31 cellular contexts compared by ENCODE assay signal in genomic region chr16:83330251-83330650, GRCh38.
"Had no signal": no experiment of that assay in that cellular context is flagged by ENCODE, and none has a peak within 500 bp of the region (broad histone marks: within the 10 kb centered on the region; RNA-seq: fewer than 3 reads in every experiment).

No MANE protein-coding gene starts in this region.

- H3K27ac ChIP-seq: breast epithelium, gastrocnemius medialis, hepatocyte, left ventricle myocardium inferior, ovary, prostate gland, suprapubic skin, tibial artery had no signal

- H3K9me3 Mint-ChIP-seq: activated CD4-positive, alpha-beta T cell treated with anti-CD3 and anti-CD28 coated beads, Interleukin-2, amount 10 ng/mL, durations not matched to agents 7 days and 5 days; activated CD8-positive, alpha-beta T cell treated with anti-CD3 and anti-CD28 coated beads for 36 hours; activated naive CD8-positive, alpha-beta T cell treated with anti-CD3 and anti-CD28 coated beads, Interleukin-2, amount 50 U/mL, for 24 hours; activated T-cell treated with anti-CD3 and anti-CD28 coated beads, Interleukin-2, amount 50 U/mL, for 4 hours; activated T-helper 17 cell treated with anti-CD3 and anti-CD28 coated beads, Interleukin-2, amount 50 U/mL, for 72 hours; mesothelial cell of epicardium; nephron progenitor cell; stimulated activated naive B cell treated with anti-CD40 and anti-IgM and Interleukin-4, amounts not matched to agents 10 μg/mL and 1 μg/mL and 100 μg/mL, for 72 hours had no signal

- H3K36me3 Mint-ChIP-seq: activated naive CD4-positive, alpha-beta T cell treated with anti-CD3 and anti-CD28 coated beads, Interleukin-2, amount 50 U/mL, for 24 hours; mesothelial cell of epicardium; naive B cell; stimulated activated naive B cell treated with anti-CD40 and anti-IgM and Interleukin-4, amounts not matched to agents 10 μg/mL and 1 μg/mL and 100 μg/mL, for 72 hours had no signal

- ATAC-seq: activated CD8-positive, alpha-beta T cell treated with anti-CD3 and anti-CD28 coated beads for 36 hours; activated naive CD8-positive, alpha-beta T cell treated with anti-CD3 and anti-CD28 coated beads, Interleukin-2, amount 50 U/mL, for 24 hours; activated T-cell treated with anti-CD3 and anti-CD28 coated beads, Interleukin-2, amount 50 U/mL, for 4 hours; activated T-helper 17 cell treated with anti-CD3 and anti-CD28 coated beads, Interleukin-2, amount 50 U/mL, for 72 hours; gastrocnemius medialis; stimulated activated naive B cell treated with anti-CD40 and anti-IgM and Interleukin-4, amounts not matched to agents 10 μg/mL and 1 μg/mL and 100 μg/mL, for 72 hours; T-helper 17 cell had no signal

- H3K9me3 ChIP-seq: breast epithelium, gastrocnemius medialis, left ventricle myocardium inferior, ovary, prostate gland, suprapubic skin, tibial artery had no signal

- H3K4me3 ChIP-seq: breast epithelium, gastrocnemius medialis, hepatocyte, left ventricle myocardium inferior, ovary, prostate gland, suprapubic skin, tibial artery had no signal

- DNase-seq: activated CD4-positive, alpha-beta T cell treated with anti-CD3 and anti-CD28 coated beads for 1 hour; activated CD4-positive, alpha-beta T cell treated with anti-CD3 and anti-CD28 coated beads, Interleukin-2, amount 10 ng/mL, durations not matched to agents 7 days and 5 days; activated CD8-positive, alpha-beta T cell treated with anti-CD3 and anti-CD28 coated beads for 36 hours; activated gamma-delta T cell treated with Interleukin-2 at 50 U/mL for 16 hours; activated naive CD8-positive, alpha-beta T cell treated with anti-CD3 and anti-CD28 coated beads, Interleukin-2, amount 50 U/mL, for 24 hours; activated T-cell treated with anti-CD3 and anti-CD28 coated beads, Interleukin-2, amount 50 U/mL, for 4 hours; amygdala; central memory CD4-positive, alpha-beta T cell; effector CD8-positive, alpha-beta T cell; erythroblast; gastrocnemius medialis; islet precursor cell; left ventricle myocardium inferior; mammary epithelial cell; naive B cell; nephron progenitor cell; ovary; retina; stimulated activated CD4-positive, alpha-beta T cell treated with anti-CD3 and anti-CD28 coated beads, Interleukin-15, amount 100 ng/mL, for 24 hours; stimulated activated CD4-positive, alpha-beta T cell treated with anti-CD3 and anti-CD28 coated beads, Interleukin-2, amount 100 ng/mL, for 24 hours; stimulated activated naive B cell treated with anti-CD40 and anti-IgM and Interleukin-4, amounts not matched to agents 10 μg/mL and 1 μg/mL and 100 μg/mL, for 72 hours; T-helper 17 cell; T1000; tibial artery had no signal

- H3K27ac Mint-ChIP-seq: activated CD4-positive, alpha-beta T cell treated with anti-CD3 and anti-CD28 coated beads, Interleukin-2, amount 10 ng/mL, durations not matched to agents 7 days and 5 days; activated CD8-positive, alpha-beta T cell treated with anti-CD3 and anti-CD28 coated beads for 36 hours; activated naive CD4-positive, alpha-beta T cell treated with anti-CD3 and anti-CD28 coated beads, Interleukin-2, amount 50 U/mL, for 24 hours; activated naive CD8-positive, alpha-beta T cell treated with anti-CD3 and anti-CD28 coated beads, Interleukin-2, amount 50 U/mL, for 24 hours; activated T-helper 17 cell treated with anti-CD3 and anti-CD28 coated beads, Interleukin-2, amount 50 U/mL, for 72 hours; mesothelial cell of epicardium; naive B cell; nephron progenitor cell; stimulated activated naive B cell treated with anti-CD40 and anti-IgM and Interleukin-4, amounts not matched to agents 10 μg/mL and 1 μg/mL and 100 μg/mL, for 72 hours; T-helper 17 cell had no signal

- H3K27me3 Mint-ChIP-seq: activated CD4-positive, alpha-beta T cell treated with anti-CD3 and anti-CD28 coated beads, Interleukin-2, amount 10 ng/mL, durations not matched to agents 7 days and 5 days; activated CD8-positive, alpha-beta T cell treated with anti-CD3 and anti-CD28 coated beads for 36 hours; activated naive CD4-positive, alpha-beta T cell treated with anti-CD3 and anti-CD28 coated beads, Interleukin-2, amount 50 U/mL, for 24 hours; activated naive CD8-positive, alpha-beta T cell treated with anti-CD3 and anti-CD28 coated beads, Interleukin-2, amount 50 U/mL, for 24 hours; naive B cell had no signal

- H3K27me3 ChIP-seq: breast epithelium, gastrocnemius medialis, hepatocyte, ovary, suprapubic skin, tibial artery had no signal

- H3K4me1 ChIP-seq: breast epithelium, gastrocnemius medialis, left ventricle myocardium inferior, prostate gland, suprapubic skin had no signal

- H3K4me1 Mint-ChIP-seq: activated CD4-positive, alpha-beta T cell treated with anti-CD3 and anti-CD28 coated beads, Interleukin-2, amount 10 ng/mL, durations not matched to agents 7 days and 5 days; activated naive CD4-positive, alpha-beta T cell treated with anti-CD3 and anti-CD28 coated beads, Interleukin-2, amount 50 U/mL, for 24 hours; activated naive CD8-positive, alpha-beta T cell treated with anti-CD3 and anti-CD28 coated beads, Interleukin-2, amount 50 U/mL, for 24 hours; activated T-helper 17 cell treated with anti-CD3 and anti-CD28 coated beads, Interleukin-2, amount 50 U/mL, for 72 hours; mesothelial cell of epicardium; naive B cell; stimulated activated naive B cell treated with anti-CD40 and anti-IgM and Interleukin-4, amounts not matched to agents 10 μg/mL and 1 μg/mL and 100 μg/mL, for 72 hours; T-helper 17 cell had no signal

- H3K4me3 Mint-ChIP-seq: activated CD4-positive, alpha-beta T cell treated with anti-CD3 and anti-CD28 coated beads, Interleukin-2, amount 10 ng/mL, durations not matched to agents 7 days and 5 days; activated CD8-positive, alpha-beta T cell treated with anti-CD3 and anti-CD28 coated beads for 36 hours; activated naive CD4-positive, alpha-beta T cell treated with anti-CD3 and anti-CD28 coated beads, Interleukin-2, amount 50 U/mL, for 24 hours; activated naive CD8-positive, alpha-beta T cell treated with anti-CD3 and anti-CD28 coated beads, Interleukin-2, amount 50 U/mL, for 24 hours; activated T-cell treated with anti-CD3 and anti-CD28 coated beads, Interleukin-2, amount 50 U/mL, for 4 hours; activated T-helper 17 cell treated with anti-CD3 and anti-CD28 coated beads, Interleukin-2, amount 50 U/mL, for 72 hours; mesothelial cell of epicardium; naive B cell; nephron progenitor cell; stimulated activated naive B cell treated with anti-CD40 and anti-IgM and Interleukin-4, amounts not matched to agents 10 μg/mL and 1 μg/mL and 100 μg/mL, for 72 hours; T-helper 17 cell had no signal
